In genomic region chr1:16215882-16216753, GRCh38 we compare ENCODE assay signal across 8 cellular contexts. TPM values are rescaled to one million over a fixed set of nuclear protein-coding genes. Genes with fewer than 3 reads are reported as not detected.
DNase-seq lines count a peak whose midpoint lies in the region; ATAC-seq and TF ChIP-seq lines count a peak whose summit lies in the region.

No MANE protein-coding gene starts in this region.

- no peak for TF ChIP-seq CTCF in 22Rv1 (IDR thresholded peaks at IDR 0.05)

- H3K9ac ChIP-seq in endocrine pancreas (ENCODE audit: control insufficient read depth, insufficient read depth, low read length), result no peak overlapping the region

- H3K27ac ChIP-seq in 22Rv1, result peak overlapping the region; percentile 25; the same call in 1 of the 2 replicates

- H3K9me3 ChIP-seq in endocrine pancreas (ENCODE audit: control insufficient read depth, low read length), result no peaks in the 10 kb centered on the region

- no peaks in the 10 kb centered on the region for H3K36me3 ChIP-seq in endocrine pancreas (ENCODE audit: control insufficient read depth, insufficient read depth, low read length)

- no peak for ATAC-seq in GM18861 (IDR thresholded peaks at IDR 0.05; ENCODE audit: unreplicated experiment)

- peak; percentile 59 for DNase-seq in GM19240 (ENCODE audit: insufficient read length, low spot score)
- peak; percentile 97 for DNase-seq in NCI-H345 (lab: John Stamatoyannopoulos, UW)
- DNase-seq in activated CD8-positive, alpha-beta memory T cell treated with anti-CD3 and anti-CD28 coated beads for 1 hour (ENCODE audit: extremely low read depth in 1 of 2, low read depth in 1 of 2), result peak; percentile 27
- DNase-seq in lung microvascular endothelial cell (ENCODE audit: low read depth in 2 of 2), result peak; percentile 86 to 94
- DNase-seq in stimulated activated CD4-positive, alpha-beta T cell treated with anti-CD3 and anti-CD28 coated beads, TNF-alpha, amount 100 ng/mL, for 48 hours (ENCODE audit: low read depth in 3 of 3), result peak; percentile 40 to 75 (median 44)

- peak overlapping the region; percentile 64 for H3K4me3 ChIP-seq in endocrine pancreas (ENCODE audit: control insufficient read depth, insufficient read depth, low read length)

- no peaks in the 10 kb centered on the region for H3K27me3 ChIP-seq in endocrine pancreas (ENCODE audit: control insufficient read depth, insufficient read depth, low read length)

- no peaks in the 10 kb centered on the region for H3K4me1 ChIP-seq in endocrine pancreas (ENCODE audit: control insufficient read depth, insufficient read depth, low read length)

RNA-seq across cellular contexts. Expression of gene ARHGEF19, which starts 3.7 kb away (rescaled TPM):
- total RNA-seq in lung microvascular endothelial cell, result 3.3 and 4.6 TPM in 2 replicates

RNA-seq across cellular contexts. Expression of gene CPLANE2, which starts 20.9 kb away (rescaled TPM):
- total RNA-seq in lung microvascular endothelial cell, result 6.7 and 7.2 TPM in 2 replicates

Comparison
In these comparisons a context has a peak if more than half of its experiments do, and no peak if none do; other contexts are left out.
1. DNase-seq: peak in every context shown above with its lines; median percentile 97 in NCI-H345; 90 in lung microvascular endothelial cell; 59 in GM19240; 44 in stimulated activated CD4-positive, alpha-beta T cell treated with anti-CD3 and anti-CD28 coated beads, TNF-alpha, amount 100 ng/mL, for 48 hours; 27 in activated CD8-positive, alpha-beta memory T cell treated with anti-CD3 and anti-CD28 coated beads for 1 hour.